Comparison of ENCODE assay signal across 1 cellular context in the genomic region with DNA sequence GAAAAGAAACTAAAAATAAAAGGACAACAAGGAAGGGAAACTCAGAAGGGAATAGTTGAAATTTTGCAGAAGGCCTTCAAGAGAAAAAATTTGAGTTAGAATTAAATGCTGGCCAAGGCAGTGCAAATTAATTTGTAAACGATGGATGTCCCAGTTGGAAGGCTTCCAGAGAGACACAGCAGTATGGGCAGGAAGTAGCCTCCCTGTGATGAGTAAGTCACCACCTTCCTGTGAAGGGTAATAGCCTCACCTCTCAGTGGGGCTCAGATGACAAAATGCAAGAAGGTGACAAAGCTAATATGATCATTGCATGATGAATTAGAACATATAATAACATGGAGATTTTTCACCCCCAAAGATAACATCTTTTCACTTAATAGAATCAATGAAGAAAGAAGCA.
TF ChIP-seq lines count a peak whose summit lies in the region.

No MANE protein-coding gene starts in this region.

TF ChIP-seq in HCT116, 20 proteins besides CTCF, POLR2A, EP300 and RAD21 (continued from another document):
- TF ChIP-seq YY1 (IDR thresholded peaks at IDR 0.05; ENCODE audit: extremely low read depth, insufficient replicate concordance, low read depth, low read length) = no peak
- TF ChIP-seq EZH2phosphoT487 (IDR thresholded peaks at IDR 0.05; ENCODE audit: borderline replicate concordance) = no peak
- no peak for TF ChIP-seq SIN3A (IDR thresholded peaks at IDR 0.05; ENCODE audit: low read depth)
